ENCODE assay signal across 8 cellular contexts in the genomic region with DNA sequence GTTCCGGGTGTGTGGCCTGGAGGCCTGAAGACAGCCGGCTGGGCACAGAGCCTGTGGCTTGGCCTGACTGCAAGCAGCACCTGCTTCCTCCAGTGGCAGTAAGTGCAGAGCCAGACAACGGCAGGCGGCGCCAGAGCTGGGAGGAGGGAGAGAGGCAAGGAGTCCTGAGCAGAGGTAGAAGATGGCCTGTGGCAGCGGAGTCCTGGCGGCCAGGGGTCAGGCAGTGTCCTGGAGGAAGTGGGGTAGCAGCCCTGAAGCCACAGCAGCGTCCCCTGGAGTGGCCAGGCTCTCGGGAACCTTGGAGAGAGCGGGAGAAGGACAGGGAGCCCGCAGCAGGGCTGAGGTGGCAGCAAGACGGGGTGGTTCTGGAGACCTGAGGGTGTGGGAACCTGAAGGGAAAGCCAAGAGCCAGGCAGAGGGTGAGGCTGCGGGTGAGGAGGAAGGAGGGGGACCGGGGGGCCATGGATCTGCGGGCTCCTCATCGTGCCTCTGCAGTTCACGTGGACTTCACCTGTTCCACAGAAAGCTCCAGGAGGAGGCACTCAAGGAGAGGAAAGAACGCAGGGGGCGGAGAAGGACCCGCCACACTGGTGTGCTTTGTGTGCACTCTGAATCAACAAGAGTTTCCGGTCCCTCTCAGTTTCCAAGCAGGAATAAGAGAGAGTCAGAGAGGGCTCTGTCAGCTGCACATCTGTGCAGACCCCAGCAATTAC.
DNase-seq lines count a peak whose midpoint lies in the region; ATAC-seq and TF ChIP-seq lines count a peak whose summit lies in the region.

No MANE protein-coding gene starts in this region.

- H3K9me3 ChIP-seq in colonic mucosa: no peaks in the 10 kb centered on the region

- H3K4me1 ChIP-seq in colonic mucosa: no peaks in the 10 kb centered on the region

- no peak overlapping the region for H3K27ac ChIP-seq in colonic mucosa

- DNase-seq in GM13977 (ENCODE audit: low spot score): peak; percentile 55
- DNase-seq in NCI-H2196 treated with DMSO at 0.1 percent for 48 hours (lab: John Stamatoyannopoulos, UW; ENCODE audit: unreplicated experiment): peak; percentile 77
- no peak for DNase-seq in epithelial cell of proximal tubule (ENCODE audit: low read depth)
- DNase-seq in retina: peak; percentile 39
- no peak for DNase-seq in stimulated activated CD4-positive, alpha-beta T cell treated with anti-CD3 and anti-CD28 coated beads, Interleukin-12 subunit alpha, Interleukin-12 subunit beta, amount 100 ng/mL, for 4 hours
- no peak for DNase-seq in superior temporal gyrus (ENCODE audit: extremely low spot score)
- DNase-seq in colonic mucosa: no peak

- in situ Hi-C loops in GM13977 (cut with MboI; ENCODE audit: low pct_unique_long_range_greater_than_20kb, low sequenced_read_pairs, unreplicated experiment): loop anchor here (25.0 kb wide), 1 partner anchor 232 kb away; a partner anchor contains a TSS

- no peaks in the 10 kb centered on the region for H3K36me3 ChIP-seq in colonic mucosa

- no peak overlapping the region for H3K4me3 ChIP-seq in epithelial cell of proximal tubule (ENCODE audit: low read depth, low read length)
- no peak overlapping the region for H3K4me3 ChIP-seq in colonic mucosa

- ATAC-seq in HG03565 (IDR thresholded peaks at IDR 0.05; ENCODE audit: unreplicated experiment): no peak

- TF ChIP-seq CTCF in GM13977 (IDR thresholded peaks at IDR 0.05; ENCODE audit: extremely low read depth, insufficient read depth, missing control alignments): peak; percentile 38
- TF ChIP-seq CTCF in epithelial cell of proximal tubule (conservative IDR thresholded peaks at IDR 0.05; ENCODE audit: low read depth, low read length): peak; percentile 53
- TF ChIP-seq CTCF in colonic mucosa (IDR thresholded peaks at IDR 0.05): no peak

- intact Hi-C loops in colonic mucosa (cut with DNase I): no loop called here

- H3K9ac ChIP-seq in colonic mucosa (ENCODE audit: low read depth in 2 of 2, low read length in 2 of 2): no peak overlapping the region

- no peaks in the 10 kb centered on the region for H3K27me3 ChIP-seq in colonic mucosa

Comparison
In these comparisons a context has a peak if more than half of its experiments do, and no peak if none do; other contexts are left out.
1. DNase-seq: peak in GM13977 (single experiment), NCI-H2196 treated with DMSO at 0.1 percent for 48 hours (single experiment) and retina (single experiment); none in epithelial cell of proximal tubule (single experiment), stimulated activated CD4-positive, alpha-beta T cell treated with anti-CD3 and anti-CD28 coated beads, Interleukin-12 subunit alpha, Interleukin-12 subunit beta, amount 100 ng/mL, for 4 hours (single experiment), superior temporal gyrus (single experiment) and colonic mucosa (single experiment).